30 cellular contexts compared by ENCODE assay signal in the genomic region with DNA sequence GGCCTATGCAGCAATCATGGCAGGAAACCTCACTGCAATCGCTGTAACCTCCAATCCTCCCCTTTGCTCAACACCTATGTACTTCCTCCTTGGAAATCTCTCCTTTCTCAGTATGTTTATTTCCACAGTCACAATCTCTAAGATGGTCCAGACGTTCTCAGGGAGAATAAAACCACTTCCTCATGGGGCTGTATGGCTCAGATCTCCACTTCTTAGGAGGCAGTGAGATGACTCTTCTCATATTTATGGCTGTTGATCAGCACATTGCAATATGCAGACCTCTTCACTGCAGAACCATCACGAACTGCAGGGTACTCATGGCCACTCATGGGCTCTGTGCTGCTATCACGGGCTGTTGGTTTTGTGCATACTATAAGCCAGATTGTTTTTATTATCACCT. TPM values are rescaled to one million over a fixed set of nuclear protein-coding genes. Genes with fewer than 3 reads are reported as not detected.
"Had no signal": no experiment of that assay in that cellular context is flagged by ENCODE, and none has a peak within 500 bp of the region (broad histone marks: within the 10 kb centered on the region; RNA-seq: fewer than 3 reads in every experiment).

No MANE protein-coding gene starts in this region.

- H3K27ac ChIP-seq: colonic mucosa, dorsolateral prefrontal cortex, esophagus muscularis mucosa, left lung, tibial artery, VCaP had no signal

- H3K4me1 ChIP-seq: colonic mucosa, esophagus muscularis mucosa, left lung, tibial artery had no signal

- H3K27me3 ChIP-seq: colonic mucosa, esophagus muscularis mucosa, left lung, tibial artery had no signal

- H3K36me3 ChIP-seq: colonic mucosa, esophagus muscularis mucosa, left lung, tibial artery had no signal

- H3K9me3 ChIP-seq: colonic mucosa, esophagus muscularis mucosa, left lung, tibial artery had no signal

- H3K4me3 ChIP-seq: colonic mucosa, dorsolateral prefrontal cortex, esophagus muscularis mucosa, left lung, lung, tibial artery had no signal

- ATAC-seq: activated CD4-positive, CD25-positive, alpha-beta regulatory T cell treated with anti-CD3 and anti-CD28 coated beads, Interleukin-2, amount 50 U/mL, for 24 hours; left lung; naive thymus-derived CD4-positive, alpha-beta T cell; sciatic nerve; stimulated activated effector memory CD8-positive, alpha-beta T cell treated with anti-CD3 and anti-CD28 coated beads, Interleukin-12 subunit alpha, Interleukin-12 subunit beta, amount 100 ng/mL, for 72 hours; stimulated activated naive CD8-positive, alpha-beta T cell treated with anti-CD3 and anti-CD28 coated beads, Interleukin-15, amount 100 ng/mL, for 72 hours had no signal

- DNase-seq: activated CD4-positive, alpha-beta memory T cell treated with anti-CD3 and anti-CD28 coated beads, Interleukin-2, amount 10 ng/mL, durations not matched to agents 7 days and 5 days; activated CD4-positive, alpha-beta T cell treated with anti-CD3 and anti-CD28 coated beads, Interleukin-2, amount 10 ng/mL, durations not matched to agents 24 days and 14 days; activated effector memory CD4-positive, alpha-beta T cell treated with anti-CD3 and anti-CD28 coated beads, Interleukin-2, amount 50 U/mL, for 16 hours; activated naive CD4-positive, alpha-beta T cell treated with anti-CD3 and anti-CD28 coated beads, Interleukin-2, amount 10 ng/mL, durations not matched to agents 7 days and 5 days; activated T-cell treated with anti-CD3 and anti-CD28 coated beads for 4 hours; amygdala; colonic mucosa; dorsolateral prefrontal cortex; glutamatergic neuron; hippocampal formation; kidney glomerular epithelial cell; left lung; naive thymus-derived CD4-positive, alpha-beta T cell; posterior cingulate gyrus; small intestine; stimulated activated CD4-positive, alpha-beta T cell treated with anti-CD3 and anti-CD28 coated beads, Interleukin-2, amount 100 ng/mL, for 24 hours; stimulated activated naive CD8-positive, alpha-beta T cell treated with anti-CD3 and anti-CD28 coated beads, Interleukin-15, amount 100 ng/mL, for 72 hours; tibial artery had no signal

RNA-seq across cellular contexts. Expression of a gene that starts 17.1 kb away (rescaled TPM):
- total RNA-seq: activated CD4-positive, alpha-beta memory T cell treated with anti-CD3 and anti-CD28 coated beads, Interleukin-2, amount 10 ng/mL, durations not matched to agents 7 days and 5 days; activated CD4-positive, alpha-beta T cell treated with anti-CD3 and anti-CD28 coated beads, Interleukin-2, amount 10 ng/mL, durations not matched to agents 24 days and 14 days; bronchial epithelial cell; colonic mucosa; dorsolateral prefrontal cortex; esophagus muscularis mucosa; frontal cortex; left lung; lung; naive thymus-derived CD4-positive, alpha-beta T cell; neural crest cell; omental fat pad; renal cortical epithelial cell; sciatic nerve; ureter had no signal

RNA-seq across cellular contexts. Expression of a gene that starts 33.6 kb away (rescaled TPM):
- total RNA-seq: activated CD4-positive, alpha-beta memory T cell treated with anti-CD3 and anti-CD28 coated beads, Interleukin-2, amount 10 ng/mL, durations not matched to agents 7 days and 5 days; activated CD4-positive, alpha-beta T cell treated with anti-CD3 and anti-CD28 coated beads, Interleukin-2, amount 10 ng/mL, durations not matched to agents 24 days and 14 days; bronchial epithelial cell; colonic mucosa; dorsolateral prefrontal cortex; esophagus muscularis mucosa; frontal cortex; left lung; lung; naive thymus-derived CD4-positive, alpha-beta T cell; neural crest cell; omental fat pad; renal cortical epithelial cell; sciatic nerve; ureter had no signal

RNA-seq across cellular contexts. Expression of a gene that starts 45.2 kb away (rescaled TPM):
- total RNA-seq: activated CD4-positive, alpha-beta memory T cell treated with anti-CD3 and anti-CD28 coated beads, Interleukin-2, amount 10 ng/mL, durations not matched to agents 7 days and 5 days; activated CD4-positive, alpha-beta T cell treated with anti-CD3 and anti-CD28 coated beads, Interleukin-2, amount 10 ng/mL, durations not matched to agents 24 days and 14 days; bronchial epithelial cell; colonic mucosa; esophagus muscularis mucosa; frontal cortex; left lung; lung; naive thymus-derived CD4-positive, alpha-beta T cell; neural crest cell; omental fat pad; renal cortical epithelial cell; sciatic nerve; ureter had no signal

RNA-seq across cellular contexts. Expression of a gene that starts 57.6 kb away (rescaled TPM):
- total RNA-seq: activated CD4-positive, alpha-beta memory T cell treated with anti-CD3 and anti-CD28 coated beads, Interleukin-2, amount 10 ng/mL, durations not matched to agents 7 days and 5 days; activated CD4-positive, alpha-beta T cell treated with anti-CD3 and anti-CD28 coated beads, Interleukin-2, amount 10 ng/mL, durations not matched to agents 24 days and 14 days; bronchial epithelial cell; colonic mucosa; dorsolateral prefrontal cortex; esophagus muscularis mucosa; frontal cortex; left lung; naive thymus-derived CD4-positive, alpha-beta T cell; neural crest cell; omental fat pad; renal cortical epithelial cell; sciatic nerve; ureter had no signal
